27 cellular contexts compared by ENCODE assay signal in genomic region chr19:943551-944170, GRCh38. TPM values are rescaled to one million over a fixed set of nuclear protein-coding genes. Genes with fewer than 3 reads are reported as not detected.
DNase-seq lines count a peak whose midpoint lies in the region; ATAC-seq and TF ChIP-seq lines count a peak whose summit lies in the region.
"Had no signal": no experiment of that assay in that cellular context is flagged by ENCODE, and none has a peak within 500 bp of the region (broad histone marks: within the 10 kb centered on the region; RNA-seq: fewer than 3 reads in every experiment).

No MANE protein-coding gene starts in this region.

- peaks cover 100% of the 10 kb centered on the region for H3K79me2 ChIP-seq in smooth muscle cell (ENCODE audit: low read depth)

- DNase-seq in BE2C (peak; percentile 6), memory B cell (ENCODE audit: low spot score in 2 of 2) (no peak), smooth muscle cell (lab: John Stamatoyannopoulos, UW; ENCODE audit: unreplicated experiment) (no peak), AG08395 (ENCODE audit: low spot score) (no peak), epidermal melanocyte (ENCODE audit: insufficient read length, low spot score) (no peak)
- DNase-seq: CD4-positive, alpha-beta memory T cell; COR-L47; DMS53; MM.1S; NCI-H2029; NCI-H446; NCI-H82; NK-92 treated with Interleukin-12 subunit alpha and Interleukin-12 subunit beta, amount 100 ng/mL, for 24 hours; PC-9; SJCRH30 had no signal

- peak overlapping the region; percentile 16 for H3K27ac ChIP-seq in smooth muscle cell (ENCODE audit: low read depth)
- H3K27ac ChIP-seq: KMS-11, PC-9, SJCRH30 had no signal

- H3K27me3 Mint-ChIP-seq in IgD-negative memory B cell (no peaks in the 10 kb centered on the region), memory B cell (no peaks in the 10 kb centered on the region)
- H3K27me3 Mint-ChIP-seq: CD4-positive, alpha-beta memory T cell had no signal

- WGBS in smooth muscle cell (ENCODE audit: low lambda C conversion rate), result 97% methylated on average over 17 of the region's 17 CpGs

- H3K4me3 Mint-ChIP-seq in IgD-negative memory B cell, result peak overlapping the region in 1 of 4 donors; percentile 68
- H3K4me3 Mint-ChIP-seq in memory B cell, result no peak overlapping the region

- H3K27ac Mint-ChIP-seq in IgD-negative memory B cell, result peak overlapping the region in 2 of 3 donors; percentile 55 to 99
- H3K27ac Mint-ChIP-seq in memory B cell, result peak overlapping the region; percentile 93
- H3K27ac Mint-ChIP-seq: CD4-positive, alpha-beta memory T cell had no signal

- H2AFZ ChIP-seq in smooth muscle cell (ENCODE audit: low read depth), result no peak overlapping the region
- H2AFZ ChIP-seq: PC-9 had no signal

- H3K4me3 ChIP-seq in BE2C (ENCODE audit: low read depth, low read length) (no peak overlapping the region), smooth muscle cell (no peak overlapping the region)
- H3K4me3 ChIP-seq: PC-9, SJCRH30 had no signal

- no peak overlapping the region for H3K9ac ChIP-seq in smooth muscle cell (ENCODE audit: low read depth)
- H3K9ac ChIP-seq: KMS-11 had no signal

- H3F3A ChIP-seq in smooth muscle cell (ENCODE audit: low read depth), result no peaks in the 10 kb centered on the region

- TF ChIP-seq CTCF in BE2C (IDR thresholded peaks at IDR 0.05; ENCODE audit: low read depth, low read length), result no peak
- TF ChIP-seq CTCF in smooth muscle cell (IDR thresholded peaks at IDR 0.05; ENCODE audit: borderline replicate concordance, insufficient read depth, poor library complexity, severe bottlenecking), result no peak

- H3K27me3 ChIP-seq in BE2C (no peaks in the 10 kb centered on the region), smooth muscle cell (ENCODE audit: low read depth) (no peaks in the 10 kb centered on the region)
- H3K27me3 ChIP-seq: SJCRH30 had no signal

- H3K9me3 Mint-ChIP-seq in IgD-negative memory B cell, result no peaks in the 10 kb centered on the region
- no peaks in the 10 kb centered on the region for H3K9me3 Mint-ChIP-seq in memory B cell
- H3K9me3 Mint-ChIP-seq: CD4-positive, alpha-beta memory T cell had no signal

- H3K9me3 ChIP-seq in BE2C (no peaks in the 10 kb centered on the region), smooth muscle cell (replicated peaks; ENCODE audit: low read depth) (no peaks in the 10 kb centered on the region)
- H3K9me3 ChIP-seq: SJCRH30 had no signal

- H3K4me1 Mint-ChIP-seq in IgD-negative memory B cell (peaks cover 21 to 35% (median 31%) of the 10 kb centered on the region in 3 donors), memory B cell (peaks cover 30% of the 10 kb centered on the region)

- peaks cover 20% of the 10 kb centered on the region for H3K4me1 ChIP-seq in BE2C
- H3K4me1 ChIP-seq in smooth muscle cell (ENCODE audit: low read depth), result no peaks in the 10 kb centered on the region
- H3K4me1 ChIP-seq: SJCRH30 had no signal

- H3K36me3 Mint-ChIP-seq in IgD-negative memory B cell, result no peaks in the 10 kb centered on the region
- peaks cover 2% of the 10 kb centered on the region for H3K36me3 Mint-ChIP-seq in memory B cell
- H3K36me3 Mint-ChIP-seq: CD4-positive, alpha-beta memory T cell had no signal

- peaks cover 12% of the 10 kb centered on the region for H3K36me3 ChIP-seq in BE2C
- no peaks in the 10 kb centered on the region for H3K36me3 ChIP-seq in smooth muscle cell (ENCODE audit: low read depth)

- peaks cover 99% of the 10 kb centered on the region for H4K20me1 ChIP-seq in smooth muscle cell (ENCODE audit: low read depth)

- H3K4me2 ChIP-seq in smooth muscle cell, result no peak overlapping the region
- H3K4me2 ChIP-seq: KMS-11 had no signal

- no peak for ATAC-seq in memory B cell (ENCODE audit: low read depth)
- no peak for ATAC-seq in GM18858 (IDR thresholded peaks at IDR 0.05; ENCODE audit: unreplicated experiment)
- ATAC-seq: HCT116, Right ventricle myocardium inferior, SK-N-SH treated with all-trans-retinoic acid at 6 μM for 48 hours had no signal

RNA-seq across cellular contexts. Expression of gene ARID3A, which starts 17.8 kb away (rescaled TPM):
- 23.2 TPM for polyA plus RNA-seq in BE2C (2012; ENCODE audit: insufficient read depth, insufficient read length, low read depth)
- polyA plus RNA-seq in IgD-negative memory B cell, result 4.2 TPM
- 50.3 TPM in 2 replicates for total RNA-seq in smooth muscle cell
- polyA plus RNA-seq in smooth muscle cell, result 45.7 and 75.2 TPM in 2 replicates

RNA-seq across cellular contexts. Expression of gene KISS1R, which starts 26.5 kb away (rescaled TPM):
- polyA plus RNA-seq in BE2C (2012; ENCODE audit: insufficient read depth, insufficient read length, low read depth), result not detected
- polyA plus RNA-seq in IgD-negative memory B cell, result 3.9 TPM
- total RNA-seq in smooth muscle cell, result 0.27 TPM in 1 of 2 replicates, not detected in the other
- 0.61 and 1.4 TPM in 2 replicates for polyA plus RNA-seq in smooth muscle cell
- total RNA-seq: A172, Daoy, H4, HT1080, PC-9, Right ventricle myocardium inferior, RPMI7951 had no signal

RNA-seq across cellular contexts. Expression of gene R3HDM4, which starts 30.6 kb away (rescaled TPM):
- 74.8 TPM for polyA plus RNA-seq in BE2C (2012; ENCODE audit: insufficient read depth, insufficient read length, low read depth)
- polyA plus RNA-seq in IgD-negative memory B cell (322 TPM), smooth muscle cell (69.4 and 70.5 TPM in 2 replicates)
- 25.9 and 42.3 TPM in 2 replicates for total RNA-seq in smooth muscle cell

RNA-seq across cellular contexts. Expression of gene WDR18, which starts 40.5 kb away (rescaled TPM):
- 247 TPM for polyA plus RNA-seq in BE2C (2012; ENCODE audit: insufficient read depth, insufficient read length, low read depth)
- polyA plus RNA-seq in IgD-negative memory B cell (53.4 TPM), smooth muscle cell (153 and 160 TPM in 2 replicates)
- total RNA-seq in smooth muscle cell, result 33.8 and 69.4 TPM in 2 replicates

RNA-seq across cellular contexts. Expression of gene RNU6-9, which starts 50.4 kb away (rescaled TPM):
- polyA plus RNA-seq in BE2C (2012; ENCODE audit: insufficient read depth, insufficient read length, low read depth), result not detected
- polyA plus RNA-seq in IgD-negative memory B cell (not detected), smooth muscle cell (not detected in 2 replicates)
- not detected in 2 replicates for total RNA-seq in smooth muscle cell
- total RNA-seq: A172; CD4-positive, alpha-beta memory T cell; Daoy; G401; H4; HT1080; PC-9; Right ventricle myocardium inferior; RPMI7951; SJCRH30 had no signal
- polyA plus RNA-seq: CD4-positive, alpha-beta memory T cell had no signal
